ENCODE assay signal across 3 cellular contexts in genomic region chr4:84176061-84176460, GRCh38.
"Had no signal": no experiment of that assay in that cellular context is flagged by ENCODE, and none has a peak within 500 bp of the region (broad histone marks: within the 10 kb centered on the region; RNA-seq: fewer than 3 reads in every experiment).

No MANE protein-coding gene starts in this region.

- H3K4me3 ChIP-seq: GM12878 had no signal

- ATAC-seq: GM12878 had no signal

- DNase-seq: GDM1, GF-D8 had no signal
